In the genomic region with DNA sequence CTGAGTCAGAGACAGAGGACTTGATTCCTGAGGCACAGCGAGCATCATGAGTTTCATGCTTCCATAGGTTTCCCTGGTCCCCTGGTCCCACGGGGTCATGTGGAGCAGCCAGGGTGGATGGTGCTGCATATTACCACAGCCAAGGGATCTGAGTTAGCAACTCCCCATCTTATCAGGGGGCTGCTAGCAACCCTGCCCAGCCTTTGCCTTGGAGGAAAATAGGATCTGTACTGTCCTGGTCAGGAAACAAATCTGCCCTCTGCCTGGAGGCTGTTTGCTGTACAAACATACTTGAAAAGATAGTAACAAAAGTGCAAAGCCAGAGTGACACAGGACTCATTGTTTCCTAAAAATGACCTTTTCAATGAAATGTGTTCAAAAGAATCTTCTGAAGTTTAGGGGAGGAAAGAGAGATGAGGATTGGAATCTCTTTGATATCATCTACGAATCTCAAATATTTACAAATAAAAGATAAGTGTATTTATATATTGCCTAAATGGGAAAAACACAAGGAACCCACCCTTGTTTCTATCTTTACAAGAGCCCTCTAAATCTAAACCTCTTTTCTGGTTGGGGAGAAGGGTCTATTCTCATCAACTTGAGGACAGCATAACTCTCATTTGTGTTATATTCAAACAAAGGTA, we compare ENCODE assay signal across 19 cellular contexts.
A peak's percentile ranks its signal among the peaks of the same experiment; 100 is the strongest.
DNase-seq lines count a peak whose midpoint lies in the region; ATAC-seq and TF ChIP-seq lines count a peak whose summit lies in the region.
"Had no signal": no experiment of that assay in that cellular context is flagged by ENCODE, and none has a peak within 500 bp of the region (broad histone marks: within the 10 kb centered on the region; RNA-seq: fewer than 3 reads in every experiment).

No MANE protein-coding gene starts in this region.

- peak; percentile 39; the same call in 1 of the 2 replicates for ATAC-seq in WTC11
- no peak for ATAC-seq in GM19351 (IDR thresholded peaks at IDR 0.05; ENCODE audit: unreplicated experiment)
- ATAC-seq: SK-N-SH treated with all-trans-retinoic acid at 6 μM for 48 hours had no signal

- POLR2A ChIA-PET in WTC11 (lab: Charles Lee): no interaction called here
- POLR2A ChIA-PET in activated CD4-positive, alpha-beta memory T cell treated with anti-CD3 and anti-CD28 coated beads, Interleukin-2, amount 10 ng/mL, durations not matched to agents 7 days and 5 days (lab: Charles Lee): no interaction called here

- H3K4me3 Mint-ChIP-seq in WTC11 (no peak overlapping the region), neural crest cell (peak overlapping the region; percentile 68)
- no peak overlapping the region for H3K4me3 Mint-ChIP-seq in activated CD4-positive, alpha-beta memory T cell treated with anti-CD3 and anti-CD28 coated beads, Interleukin-2, amount 10 ng/mL, durations not matched to agents 7 days and 5 days
- H3K4me3 Mint-ChIP-seq: CD14-positive monocyte had no signal

- DNase-seq in NCI-H748 (lab: John Stamatoyannopoulos, UW; ENCODE audit: unreplicated experiment) (peak; percentile 29), NCI-H748 treated with DMSO at 0.1 percent for 48 hours (lab: John Stamatoyannopoulos, UW) (no peak), HuH-7 (ENCODE audit: low spot score) (peak; percentile 15), WTC11 (ENCODE audit: low spot score) (no peak), neural crest cell (ENCODE audit: low read depth, low spot score) (peak; percentile 14), ureter (ENCODE audit: low spot score) (no peak)
- DNase-seq in activated CD4-positive, alpha-beta memory T cell treated with anti-CD3 and anti-CD28 coated beads, Interleukin-2, amount 10 ng/mL, durations not matched to agents 7 days and 5 days: no peak
- DNase-seq: ACHN, AML-193, Calu3, DMS79, KBM-7, NCI-H1436 treated with DMSO at 0.1 percent for 48 hours, NCI-H2081 treated with DMSO at 0.1 percent for 48 hours, NCI-H524, SHP77 had no signal

- TF ChIP-seq CTCF in WTC11 (IDR thresholded peaks at IDR 0.05): no peak
- no peak for TF ChIP-seq CTCF in neural crest cell (conservative IDR thresholded peaks at IDR 0.05)

- H3K9me3 Mint-ChIP-seq in WTC11: peaks cover 37% of the 10 kb centered on the region
- peaks cover 15% of the 10 kb centered on the region for H3K9me3 Mint-ChIP-seq in neural crest cell
- H3K9me3 Mint-ChIP-seq in activated CD4-positive, alpha-beta memory T cell treated with anti-CD3 and anti-CD28 coated beads, Interleukin-2, amount 10 ng/mL, durations not matched to agents 7 days and 5 days: peaks cover 10% of the 10 kb centered on the region

- no peaks in the 10 kb centered on the region; the same call in 1 of the 2 replicates for H3K27me3 Mint-ChIP-seq in WTC11 (ENCODE audit: low read depth)
- no peaks in the 10 kb centered on the region for H3K27me3 Mint-ChIP-seq in neural crest cell (ENCODE audit: low read depth)
- no peaks in the 10 kb centered on the region for H3K27me3 Mint-ChIP-seq in activated CD4-positive, alpha-beta memory T cell treated with anti-CD3 and anti-CD28 coated beads, Interleukin-2, amount 10 ng/mL, durations not matched to agents 7 days and 5 days

- H3K4me1 Mint-ChIP-seq in WTC11 (peaks cover 28% of the 10 kb centered on the region), neural crest cell (peaks cover 20% of the 10 kb centered on the region)
- peaks cover 17% of the 10 kb centered on the region for H3K4me1 Mint-ChIP-seq in activated CD4-positive, alpha-beta memory T cell treated with anti-CD3 and anti-CD28 coated beads, Interleukin-2, amount 10 ng/mL, durations not matched to agents 7 days and 5 days
- H3K4me1 Mint-ChIP-seq: CD14-positive monocyte had no signal

- H3K36me3 Mint-ChIP-seq in WTC11: peaks cover 36% of the 10 kb centered on the region
- H3K36me3 Mint-ChIP-seq in neural crest cell (ENCODE audit: low read depth): peaks cover 8% of the 10 kb centered on the region
- peaks cover 28% of the 10 kb centered on the region for H3K36me3 Mint-ChIP-seq in activated CD4-positive, alpha-beta memory T cell treated with anti-CD3 and anti-CD28 coated beads, Interleukin-2, amount 10 ng/mL, durations not matched to agents 7 days and 5 days (ENCODE audit: low read depth)
- H3K36me3 Mint-ChIP-seq: CD14-positive monocyte had no signal

- H3K27ac Mint-ChIP-seq in WTC11 (no peak overlapping the region), neural crest cell (ENCODE audit: unreplicated experiment) (peak overlapping the region; percentile 4)
- no peak overlapping the region for H3K27ac Mint-ChIP-seq in activated CD4-positive, alpha-beta memory T cell treated with anti-CD3 and anti-CD28 coated beads, Interleukin-2, amount 10 ng/mL, durations not matched to agents 7 days and 5 days
- H3K27ac Mint-ChIP-seq: CD14-positive monocyte had no signal

- CTCF ChIA-PET in WTC11 (lab: Charles Lee): no interaction called here
- CTCF ChIA-PET in activated CD4-positive, alpha-beta memory T cell treated with anti-CD3 and anti-CD28 coated beads, Interleukin-2, amount 10 ng/mL, durations not matched to agents 7 days and 5 days (lab: Charles Lee): no interaction called here

TF ChIP-seq in WTC11, 78 proteins besides CTCF, POLR2A, EP300 and RAD21:
- TF ChIP-seq EMX1 (CRISPR knock-in tag; IDR thresholded peaks at IDR 0.05) (no peak), HMGXB4 (CRISPR knock-in tag; IDR thresholded peaks at IDR 0.05) (no peak), GABPB1 (CRISPR knock-in tag; IDR thresholded peaks at IDR 0.05) (peak; percentile 34; the same call in 1 of the 2 replicates)

Comparison
In these comparisons a context has a peak if more than half of its experiments do, and no peak if none do; other contexts are left out.
1. DNase-seq: peak in NCI-H748 (single experiment), HuH-7 (single experiment) and neural crest cell (single experiment); none in NCI-H748 treated with DMSO at 0.1 percent for 48 hours (single experiment), WTC11 (single experiment), activated CD4-positive, alpha-beta memory T cell treated with anti-CD3 and anti-CD28 coated beads, Interleukin-2, amount 10 ng/mL, durations not matched to agents 7 days and 5 days (single experiment) and ureter (single experiment).